Comparison of ENCODE assay signal across 22 cellular contexts in genomic region chr9:112541690-112542089, GRCh38. TPM values are rescaled to one million over a fixed set of nuclear protein-coding genes. Genes with fewer than 3 reads are reported as not detected.
A peak's percentile ranks its signal among the peaks of the same experiment; 100 is the strongest.
DNase-seq lines count a peak whose midpoint lies in the region; ATAC-seq, FAIRE-seq and TF ChIP-seq lines count a peak whose summit lies in the region.
"Had no signal": no experiment of that assay in that cellular context is flagged by ENCODE, and none has a peak within 500 bp of the region (broad histone marks: within the 10 kb centered on the region; RNA-seq: fewer than 3 reads in every experiment).

No MANE protein-coding gene starts in this region.

- no peak overlapping the region for H3K4me2 ChIP-seq in K562 (ENCODE audit: insufficient read depth, low read length)
- H3K4me2 ChIP-seq: KMS-11 had no signal

- no peak overlapping the region for H3K9ac ChIP-seq in K562 (ENCODE audit: insufficient read depth in 1 of 2, low read depth in 2 of 2, low read length in 2 of 2)
- H3K9ac ChIP-seq: KMS-11, neural progenitor cell had no signal

- H3K9me3 ChIP-seq in K562 (replicated peaks; ENCODE audit: control insufficient read depth, insufficient read depth, low read depth, low read length) (no peaks in the 10 kb centered on the region), left lung (no peaks in the 10 kb centered on the region), heart left ventricle (no peaks in the 10 kb centered on the region)
- H3K9me3 ChIP-seq: psoas muscle had no signal

- no peak for FAIRE-seq in K562 (lab: Jason Lieb, UNC)
- FAIRE-seq: GM12878, urothelium cell line had no signal

- POLR2A ChIA-PET in K562 (lab: Yijun Ruan, JAX) = interaction anchor here (0.5 to 1.6 kb wide), 6 partner anchors 9 to 1022 kb away, joined by 3 to 4 read pairs (median 4); no protein-coding TSS in a partner anchor
- POLR2A ChIA-PET in MCF 10A (lab: Yijun Ruan, JAX) = no interaction called here

- CTCF ChIA-PET in K562 (lab: Yijun Ruan, JAX; ENCODE audit: low intra/inter-chr PET ratio) (no interaction called here), MCF 10A (lab: Yijun Ruan, JAX) (interaction anchor here (0.6 kb wide), 1 partner anchor 467 kb away, joined by 3 read pairs; no protein-coding TSS in a partner anchor)

- no peaks in the 10 kb centered on the region for H3K27me3 Mint-ChIP-seq in activated T-cell treated with anti-CD3 and anti-CD28 coated beads, Interleukin-2, amount 50 U/mL, for 72 hours (ENCODE audit: low read depth)
- H3K27me3 Mint-ChIP-seq in MCF 10A (ENCODE audit: insufficient read depth, unreplicated experiment) = no peaks in the 10 kb centered on the region
- H3K27me3 Mint-ChIP-seq: activated naive CD8-positive, alpha-beta T cell treated with anti-CD3 and anti-CD28 coated beads, Interleukin-2, amount 10 ng/mL, durations not matched to agents 7 days and 5 days had no signal

- H3K4me3 ChIP-seq in K562 (no peak overlapping the region), left lung (no peak overlapping the region), heart left ventricle (no peak overlapping the region)
- H3K4me3 ChIP-seq: GM12878, neural progenitor cell, psoas muscle had no signal

- H3K36me3 ChIP-seq in K562 (ENCODE audit: control insufficient read depth, insufficient read depth, low read length) (no peaks in the 10 kb centered on the region), left lung (no peaks in the 10 kb centered on the region), heart left ventricle (no peaks in the 10 kb centered on the region)
- H3K36me3 ChIP-seq: neural progenitor cell, WERI-Rb-1 had no signal

- H3K4me1 ChIP-seq in K562 (replicated peaks in 1 of 2; ENCODE audit: control insufficient read depth in 2 of 2, insufficient read depth in 2 of 2, low read length in 2 of 2) (peaks cover 10 to 47% of the 10 kb centered on the region in 2 experiments), left lung (peaks cover 0 to 8% of the 10 kb centered on the region in 2 donors), heart left ventricle (peaks cover 0 to 7% (median 0%) of the 10 kb centered on the region in 12 donors)
- H3K4me1 ChIP-seq: psoas muscle had no signal

- no peak for TF ChIP-seq POLR2A in K562 (conservative IDR thresholded peaks at IDR 0.05)
- no peak for TF ChIP-seq POLR2A in heart left ventricle (IDR thresholded peaks at IDR 0.05)

- H3K4me3 Mint-ChIP-seq in activated T-cell treated with anti-CD3 and anti-CD28 coated beads, Interleukin-2, amount 50 U/mL, for 72 hours = no peak overlapping the region
- no peak overlapping the region for H3K4me3 Mint-ChIP-seq in MCF 10A (ENCODE audit: unreplicated experiment)
- H3K4me3 Mint-ChIP-seq: activated naive CD8-positive, alpha-beta T cell treated with anti-CD3 and anti-CD28 coated beads, Interleukin-2, amount 10 ng/mL, durations not matched to agents 7 days and 5 days; CD8-positive, alpha-beta T cell; neural progenitor cell; T-helper 1 cell treated with Interleukin-12 subunit alpha and Interleukin-12 subunit beta and Interleukin-4 antibody, amounts not matched to agents 30 μg/mL and 1 μg/mL, for 36 hours had no signal

- intact Hi-C loops in K562 (cut with micrococcal nuclease) (no loop called here), left lung (cut with DNase I) (no loop called here), heart left ventricle (cut with DNase I) (no loop called here), MCF 10A (cut with micrococcal nuclease) (no loop called here)

- no peaks in the 10 kb centered on the region for H3K27me3 ChIP-seq in K562 (ENCODE audit: control insufficient read depth in 2 of 2, insufficient read depth in 2 of 2, low read length in 2 of 2)
- H3K27me3 ChIP-seq in left lung = no peaks in the 10 kb centered on the region
- H3K27me3 ChIP-seq in heart left ventricle = no peaks in the 10 kb centered on the region
- H3K27me3 ChIP-seq: neural progenitor cell had no signal

- peak overlapping the region; percentile 61 for H3K27ac ChIP-seq in C4-2B
- H3K27ac ChIP-seq in K562 (ENCODE audit: extremely low read depth, low read depth, low read length) = no peak overlapping the region; the same call in 2 of the 3 replicates
- no peak overlapping the region for H3K27ac ChIP-seq in left lung
- H3K27ac ChIP-seq in heart left ventricle = no peak overlapping the region
- H3K27ac ChIP-seq: KMS-11, neural progenitor cell, psoas muscle, WERI-Rb-1 had no signal

- peaks cover 19% of the 10 kb centered on the region for H3K4me1 Mint-ChIP-seq in activated T-cell treated with anti-CD3 and anti-CD28 coated beads, Interleukin-2, amount 50 U/mL, for 72 hours (ENCODE audit: low read depth)
- peaks cover 9% of the 10 kb centered on the region for H3K4me1 Mint-ChIP-seq in MCF 10A (ENCODE audit: insufficient read depth, unreplicated experiment)

- peaks cover 0 to 1% of the 10 kb centered on the region in 2 donors for H3K9me3 Mint-ChIP-seq in activated T-cell treated with anti-CD3 and anti-CD28 coated beads, Interleukin-2, amount 50 U/mL, for 72 hours
- no peaks in the 10 kb centered on the region for H3K9me3 Mint-ChIP-seq in MCF 10A (ENCODE audit: unreplicated experiment)
- H3K9me3 Mint-ChIP-seq: activated T-helper 2 cell treated with anti-CD3 and anti-CD28 coated beads, Interferon-gamma antibody, Interleukin-2, Interleukin-4, amounts not matched to agents 10 μg/mL and 5 μg/mL and 100 μg/mL, durations not matched to agents 14 hours and 24 hours and 36 hours; CD8-positive, alpha-beta T cell; T-helper 1 cell treated with Interleukin-12 subunit alpha and Interleukin-12 subunit beta and Interleukin-4 antibody, amounts not matched to agents 30 μg/mL and 1 μg/mL, for 36 hours had no signal

- H3K9me1 ChIP-seq in K562 (ENCODE audit: control insufficient read depth, insufficient read depth, low read length) = no peaks in the 10 kb centered on the region

- peaks cover 52% of the 10 kb centered on the region for H3K79me2 ChIP-seq in K562 (ENCODE audit: control insufficient read depth, insufficient read depth, low read length)

- TF ChIP-seq EP300 in K562 (IDR thresholded peaks at IDR 0.05; ENCODE audit: low read length) = no peak

- no peak overlapping the region for H2AFZ ChIP-seq in K562 (ENCODE audit: low read depth, low read length)
- H2AFZ ChIP-seq: neural progenitor cell had no signal

- TF ChIP-seq RAD21 in K562 (CRISPR knock-in tag; conservative IDR thresholded peaks at IDR 0.05 in 1 of 2, IDR thresholded peaks at IDR 0.05 in 1 of 2) = no peak

- in situ Hi-C loops in K562 (cut with MboI) = no loop called here

- H3K27ac Mint-ChIP-seq in activated T-cell treated with anti-CD3 and anti-CD28 coated beads, Interleukin-2, amount 50 U/mL, for 72 hours = no peak overlapping the region
- no peak overlapping the region for H3K27ac Mint-ChIP-seq in MCF 10A (ENCODE audit: low read depth, unreplicated experiment)
- H3K27ac Mint-ChIP-seq: activated naive CD8-positive, alpha-beta T cell treated with anti-CD3 and anti-CD28 coated beads, Interleukin-2, amount 10 ng/mL, durations not matched to agents 7 days and 5 days; activated T-helper 2 cell treated with anti-CD3 and anti-CD28 coated beads, Interferon-gamma antibody, Interleukin-2, Interleukin-4, amounts not matched to agents 10 μg/mL and 5 μg/mL and 100 μg/mL, durations not matched to agents 14 hours and 24 hours and 36 hours; CD8-positive, alpha-beta T cell; neural progenitor cell; T-helper 1 cell treated with Interleukin-12 subunit alpha and Interleukin-12 subunit beta and Interleukin-4 antibody, amounts not matched to agents 30 μg/mL and 1 μg/mL, for 36 hours had no signal

- no peak for TF ChIP-seq CTCF in C4-2B (conservative IDR thresholded peaks at IDR 0.05)
- TF ChIP-seq CTCF in K562 (IDR thresholded peaks at IDR 0.05 in 2 of 3, conservative IDR thresholded peaks at IDR 0.05 in 1 of 3; ENCODE audit: insufficient read depth in 2 of 3, low read depth in 1 of 3, low read length in 3 of 3) = no peak
- no peak for TF ChIP-seq CTCF in left lung (IDR thresholded peaks at IDR 0.05)
- TF ChIP-seq CTCF in heart left ventricle (IDR thresholded peaks at IDR 0.05) = no peak
- no peak for TF ChIP-seq CTCF in MCF 10A (IDR thresholded peaks at IDR 0.05; ENCODE audit: unreplicated experiment)

- no peaks in the 10 kb centered on the region for H4K20me1 ChIP-seq in K562 (replicated peaks; ENCODE audit: control insufficient read depth, insufficient read depth, low read length)

- no peaks in the 10 kb centered on the region for H3K36me3 Mint-ChIP-seq in activated T-cell treated with anti-CD3 and anti-CD28 coated beads, Interleukin-2, amount 50 U/mL, for 72 hours (ENCODE audit: insufficient read depth in 2 of 2)
- H3K36me3 Mint-ChIP-seq in MCF 10A (ENCODE audit: insufficient read depth, unreplicated experiment) = no peaks in the 10 kb centered on the region
- H3K36me3 Mint-ChIP-seq: CD8-positive, alpha-beta T cell had no signal

- 38% methylated on average over 7 of the region's 7 CpGs for WGBS in K562 (ENCODE audit: insufficient coverage, low coverage, missing lambda C conversion rate)
- WGBS in heart left ventricle, 4 donors = 46 to 57% (median 48%) methylated on average over 7 of the region's 7 CpGs

- DNase-seq in NCI-H2171 treated with DMSO at 0.1 percent for 48 hours (lab: John Stamatoyannopoulos, UW) (peak; percentile 50), K562 (ENCODE audit: extremely low read depth in 1 of 4, low spot score in 3 of 4) (peak in 1 of 4 experiments; percentile 35), left lung (no peak), SHP77 treated with DMSO at 0.1 percent for 48 hours (lab: John Stamatoyannopoulos, UW) (no peak), heart left ventricle (no peak), MCF 10A (ENCODE audit: unreplicated experiment) (no peak)
- no peak for DNase-seq in activated T-cell treated with anti-CD3 and anti-CD28 coated beads, Interleukin-2, amount 50 U/mL, for 72 hours
- DNase-seq: activated CD8-positive, alpha-beta memory T cell treated with anti-CD3 and anti-CD28 coated beads, Interleukin-2, amount 50 U/mL, for 4 hours; activated naive CD8-positive, alpha-beta T cell treated with anti-CD3 and anti-CD28 coated beads, Interleukin-2, amount 10 ng/mL, durations not matched to agents 7 days and 5 days; CD8-positive, alpha-beta T cell; head of caudate nucleus; NCI-H187; psoas muscle; SHP77; WERI-Rb-1 had no signal

- BruUV-seq in K562 (replicated peaks; lab: Mats Ljungman, UMichigan) = no TSS peak
- no TSS peak for BruUV-seq in MCF 10A (replicated peaks; lab: Mats Ljungman, UMichigan)

- no peak for ATAC-seq in K562
- peak; percentile 25 for ATAC-seq in left lung
- no peak for ATAC-seq in activated T-cell treated with anti-CD3 and anti-CD28 coated beads, Interleukin-2, amount 50 U/mL, for 72 hours (replicated peaks in 1 of 2)
- no peak for ATAC-seq in heart left ventricle
- ATAC-seq: CD8-positive, alpha-beta T cell; GM12878; psoas muscle had no signal

RNA-seq across cellular contexts. Expression of gene KIAA1958, which starts 55.1 kb away (rescaled TPM):
- 49.8 and 66.2 TPM in 2 replicates for total RNA-seq in K562 (2011; cell fraction: chromatin; rRNA removed; ENCODE audit: low replicate concordance)
- 22.5 and 29.5 TPM in 2 replicates for total RNA-seq in K562 (2011; cell fraction: nucleolus; rRNA removed)
- total RNA-seq in K562 (2011; cell fraction: nucleoplasm; rRNA removed) = 30.6 and 35.2 TPM in 2 replicates
- total RNA-seq in K562 (2014; rRNA removed) (5.8 and 5.9 TPM in 2 replicates), K562 (2014; rRNA removed; fragmentation: Illumina TruSeq; extraction: Trizol) (10.2 and 10.8 TPM in 2 replicates), K562 (2015; rRNA removed; fragmentation: Illumina TruSeq; extraction: Trizol) (10.1 TPM in 2 replicates), K562 (2021) (14.4 and 16.0 TPM in 2 replicates), left lung (10 to 100 TPM; 10.5 to 10.7 TPM), heart left ventricle (1 to 10 TPM; 3.1 to 8.5 (median 6.0) TPM), MCF 10A (2022) (4.9 and 5.8 TPM in 2 replicates)
- polyA plus RNA-seq in K562 (2011; rRNA removed) (10.5 and 13.2 TPM in 2 replicates), K562 (2014; fragmentation: Illumina TruSeq; extraction: Trizol) (11.6 and 12.8 TPM in 2 replicates), K562 (2014; fragmentation: Nextera tagmentation; extraction: Ambion mirVana) (1 to 10 TPM; 1.1 to 2.6 TPM), K562 (2014; rRNA removed) (5.2 and 5.9 TPM in 2 replicates), heart left ventricle (1 to 10 TPM in 1 of 2 donors, under 1 TPM in 1; 0.99 to 2.6 TPM)
- 8.3 and 14.3 TPM in 2 replicates for polyA plus RNA-seq in K562 (2011; cell fraction: cytosol; rRNA removed)
- 17.4 and 19.9 TPM in 2 replicates for polyA plus RNA-seq in K562 (2011; cell fraction: nucleus; rRNA removed)
- polyA plus RNA-seq in K562 (2012) = 5.3 and 6.2 TPM in 2 replicates
- 52.8 and 56.9 TPM in 2 replicates for polyA minus RNA-seq in K562 (2011; rRNA and poly(A)+ RNA removed)
- 33.8 and 39.5 TPM in 2 replicates for polyA minus RNA-seq in K562 (2011; cell fraction: cytosol; rRNA and poly(A)+ RNA removed)
- 24.6 and 45.3 TPM in 2 replicates for polyA minus RNA-seq in K562 (2011; cell fraction: nucleus; rRNA and poly(A)+ RNA removed)
- total RNA-seq in activated T-cell treated with anti-CD3 and anti-CD28 coated beads, Interleukin-2, amount 50 U/mL, for 72 hours = 10 to 100 TPM; 11.2 to 12.9 TPM
